1 cellular context compared by ENCODE assay signal in genomic region chr13:42363941-42364612, GRCh38.
TF ChIP-seq lines count a peak whose summit lies in the region.

No MANE protein-coding gene starts in this region.

TF ChIP-seq in H1, 55 proteins besides CTCF, POLR2A, EP300 and RAD21:
- TF ChIP-seq JUND (IDR thresholded peaks at IDR 0.05; ENCODE audit: low read length) (no peak), TAF1 (IDR thresholded peaks at IDR 0.05; ENCODE audit: low read depth, low read length) (no peak), ATF3 (IDR thresholded peaks at IDR 0.05; ENCODE audit: insufficient read depth, low read depth, low read length) (no peak), SUZ12 (IDR thresholded peaks at IDR 0.05; ENCODE audit: low read length) (no peak), RBBP5 (IDR thresholded peaks at IDR 0.05; ENCODE audit: borderline replicate concordance, low read depth, low read length) (no peak), TEAD4 (IDR thresholded peaks at IDR 0.05; ENCODE audit: low read depth, low read length) (no peak), PHF8 (conservative IDR thresholded peaks at IDR 0.05; ENCODE audit: low read depth, low read length) (no peak)
